ENCODE assay signal across 20 cellular contexts in the genomic region with DNA sequence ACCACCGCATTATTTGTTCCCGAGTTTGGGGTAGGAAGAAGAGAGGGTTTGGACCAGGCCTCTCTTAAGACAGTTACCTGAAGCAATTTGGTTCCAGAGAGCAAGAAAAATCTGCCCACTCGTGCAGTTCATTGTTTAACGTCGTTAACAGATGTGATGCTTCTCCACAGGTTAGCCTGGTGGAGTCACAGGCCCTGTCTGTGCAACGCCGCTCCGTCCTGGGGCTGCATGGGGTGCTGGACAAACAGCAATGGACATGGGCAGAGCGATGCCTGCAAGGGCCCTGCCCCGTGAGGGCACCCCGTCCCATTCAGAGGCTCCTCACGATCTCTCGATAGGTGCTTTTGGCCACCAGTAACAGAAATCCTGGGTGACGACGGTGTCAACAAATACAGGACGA. TPM values are rescaled to one million over a fixed set of nuclear protein-coding genes. Genes with fewer than 3 reads are reported as not detected.
DNase-seq lines count a peak whose midpoint lies in the region; ATAC-seq, FAIRE-seq and TF ChIP-seq lines count a peak whose summit lies in the region.
"Had no signal": no experiment of that assay in that cellular context is flagged by ENCODE, and none has a peak within 500 bp of the region (broad histone marks: within the 10 kb centered on the region; RNA-seq: fewer than 3 reads in every experiment).

No MANE protein-coding gene starts in this region.

- no peak for ATAC-seq in Right ventricle myocardium inferior
- no peak for ATAC-seq in left ventricle myocardium superior
- no peak for ATAC-seq in omental fat pad (ENCODE audit: low FRiP score)

- H3K27ac ChIP-seq in kidney (ENCODE audit: low read depth in 2 of 2, low read length in 2 of 2): no peak overlapping the region
- no peak overlapping the region for H3K27ac ChIP-seq in adrenal gland
- H3K27ac ChIP-seq: BLaER1 had no signal

- peaks cover 5% of the 10 kb centered on the region for H3K27me3 ChIP-seq in adrenal gland
- H3K27me3 ChIP-seq: BLaER1 had no signal

- FAIRE-seq in kidney (lab: Jason Lieb, UNC): no peak
- FAIRE-seq: G401.6, GM12891 had no signal

- H3K9ac ChIP-seq in kidney (ENCODE audit: low read length in 2 of 2): no peak overlapping the region
- H3K9ac ChIP-seq: BLaER1 had no signal

- H3K4me3 ChIP-seq in kidney (ENCODE audit: low read length in 2 of 2) (no peak overlapping the region), adrenal gland (no peak overlapping the region)
- H3K4me3 ChIP-seq: BLaER1, HAP-1 had no signal

- no peak for TF ChIP-seq CTCF in kidney (IDR thresholded peaks at IDR 0.05; ENCODE audit: borderline replicate concordance, extremely low read depth, insufficient read depth)
- no peak for TF ChIP-seq CTCF in adrenal gland (IDR thresholded peaks at IDR 0.05)
- no peak for TF ChIP-seq CTCF in omental fat pad (IDR thresholded peaks at IDR 0.05)

- H3K9me3 ChIP-seq in kidney (ENCODE audit: control insufficient read depth in 1 of 2, low read length in 2 of 2) (no peaks in the 10 kb centered on the region), adrenal gland (replicated peaks in 1 of 3) (no peaks in the 10 kb centered on the region)
- H3K9me3 ChIP-seq: BLaER1, HAP-1 had no signal

- no peak for TF ChIP-seq POLR2A in adrenal gland (IDR thresholded peaks at IDR 0.05)

- DNase-seq in Right ventricle myocardium inferior (ENCODE audit: missing footprints): peak; percentile 58
- no peak for DNase-seq in left ventricle myocardium superior
- peak; percentile 51 for DNase-seq in kidney
- peak; percentile 71 for DNase-seq in posterior vena cava (ENCODE audit: low spot score)
- DNase-seq in adrenal gland: no peak
- no peak for DNase-seq in DMS153 treated with DMSO at 0.1 percent for 48 hours (lab: John Stamatoyannopoulos, UW; ENCODE audit: unreplicated experiment)
- no peak for DNase-seq in omental fat pad (ENCODE audit: low spot score)
- DNase-seq: 8988T; AML-193; CD4-positive, CD25-positive, alpha-beta regulatory T cell; DMS 273 treated with DMSO at 0.1 percent for 48 hours; DMS79 treated with DMSO at 0.1 percent for 48 hours; EL; GOT3; IMR-90 had no signal

- 86 to 93% (median 88%) methylated on average over 16 of the region's 16 CpGs for WGBS in adrenal gland, 4 donors

- H3K4me1 ChIP-seq in kidney (ENCODE audit: control insufficient read depth in 1 of 2, insufficient read depth in 1 of 2, low read depth in 1 of 2, low read length in 2 of 2) (peaks cover 0 to 5% of the 10 kb centered on the region in 2 donors), adrenal gland (replicated peaks in 1 of 2) (no peaks in the 10 kb centered on the region)
- H3K4me1 ChIP-seq: HAP-1 had no signal

- no peaks in the 10 kb centered on the region for H3K36me3 ChIP-seq in kidney (ENCODE audit: control insufficient read depth in 1 of 2, insufficient read depth in 2 of 2, low read length in 2 of 2)
- H3K36me3 ChIP-seq in adrenal gland (replicated peaks in 1 of 2): no peaks in the 10 kb centered on the region
- H3K36me3 ChIP-seq: BLaER1, HAP-1 had no signal

- intact Hi-C loops in Right ventricle myocardium inferior (cut with DNase I) (no loop called here), left ventricle myocardium superior (cut with micrococcal nuclease) (no loop called here), kidney (cut with DNase I) (no loop called here), posterior vena cava (cut with DNase I) (no loop called here), adrenal gland (cut with DNase I) (no loop called here)

RNA-seq across cellular contexts. Expression of a gene that starts 9.7 kb away (rescaled TPM):
- total RNA-seq in Right ventricle myocardium inferior (not detected), left ventricle myocardium superior (not detected), kidney (not detected), posterior vena cava (not detected), adrenal gland (not detected), omental fat pad (not detected)
- polyA plus RNA-seq in kidney (ENCODE audit: insufficient read depth, low read depth, low replicate concordance) (not detected), adrenal gland (not detected)
- total RNA-seq: CD4-positive, CD25-positive, alpha-beta regulatory T cell; HT-29; IMR-90 had no signal
- polyA plus RNA-seq: CD4-positive, CD25-positive, alpha-beta regulatory T cell; IMR-90 had no signal

Comparison
In these comparisons a context has a peak if more than half of its experiments do, and no peak if none do; other contexts are left out.
1. DNase-seq: peak in Right ventricle myocardium inferior (single experiment), kidney (single experiment) and posterior vena cava (single experiment); none in left ventricle myocardium superior (single experiment), adrenal gland (0 of 7), DMS153 treated with DMSO at 0.1 percent for 48 hours (single experiment) and omental fat pad (single experiment).